17 cellular contexts compared by ENCODE assay signal in genomic region chr10:113644185-113645120, GRCh38. TPM values are rescaled to one million over a fixed set of nuclear protein-coding genes. Genes with fewer than 3 reads are reported as not detected.
A peak's percentile ranks its signal among the peaks of the same experiment; 100 is the strongest.
DNase-seq lines count a peak whose midpoint lies in the region; ATAC-seq and TF ChIP-seq lines count a peak whose summit lies in the region.
"Had no signal": no experiment of that assay in that cellular context is flagged by ENCODE, and none has a peak within 500 bp of the region (broad histone marks: within the 10 kb centered on the region; RNA-seq: fewer than 3 reads in every experiment).

No MANE protein-coding gene starts in this region.

- H3K79me2 ChIP-seq in osteoblast (ENCODE audit: insufficient read depth, low read length) (no peaks in the 10 kb centered on the region), PC-3 (ENCODE audit: low read length) (no peaks in the 10 kb centered on the region)

- POLR2A ChIA-PET in PC-3 (lab: Charles Lee; ENCODE audit: unreplicated experiment), result no interaction called here

- H3K9me3 ChIP-seq in osteoblast (ENCODE audit: low read depth, low read length), result no peaks in the 10 kb centered on the region
- no peaks in the 10 kb centered on the region for H3K9me3 ChIP-seq in PC-3 (ENCODE audit: low read length)
- H3K9me3 ChIP-seq: thoracic aorta had no signal

- no peak overlapping the region for H3K4me3 Mint-ChIP-seq in HFFc6
- no peak overlapping the region for H3K4me3 Mint-ChIP-seq in stimulated activated naive CD8-positive, alpha-beta T cell treated with anti-CD3 and anti-CD28 coated beads, Interleukin-15, Interleukin-2, amounts not matched to agents 100 ng/mL and 50 ng/mL, for 24 hours
- H3K4me3 Mint-ChIP-seq: endodermal cell had no signal

- ATAC-seq in PC-3 (no peak), GM18511 (IDR thresholded peaks at IDR 0.05; ENCODE audit: unreplicated experiment) (no peak)
- ATAC-seq: K562 had no signal

- no peak overlapping the region for H3K4me3 ChIP-seq in osteoblast (ENCODE audit: insufficient read depth, low read length)
- H3K4me3 ChIP-seq in PC-3 (ENCODE audit: low read length), result no peak overlapping the region
- H3K4me3 ChIP-seq: K562, thoracic aorta had no signal

- H3K4me1 Mint-ChIP-seq in HFFc6 (ENCODE audit: low read depth), result peaks cover 10% of the 10 kb centered on the region
- peaks cover 13% of the 10 kb centered on the region for H3K4me1 Mint-ChIP-seq in stimulated activated naive CD8-positive, alpha-beta T cell treated with anti-CD3 and anti-CD28 coated beads, Interleukin-15, Interleukin-2, amounts not matched to agents 100 ng/mL and 50 ng/mL, for 24 hours (ENCODE audit: low read depth)

- H3F3A ChIP-seq in PC-3 (ENCODE audit: low read length, unreplicated experiment), result no peaks in the 10 kb centered on the region

- H3K27me3 Mint-ChIP-seq in HFFc6 (ENCODE audit: insufficient read depth), result peaks cover 13% of the 10 kb centered on the region
- peaks cover 53% of the 10 kb centered on the region for H3K27me3 Mint-ChIP-seq in stimulated activated naive CD8-positive, alpha-beta T cell treated with anti-CD3 and anti-CD28 coated beads, Interleukin-15, Interleukin-2, amounts not matched to agents 100 ng/mL and 50 ng/mL, for 24 hours

- H3K36me3 Mint-ChIP-seq in HFFc6 (ENCODE audit: low read depth), result no peaks in the 10 kb centered on the region
- no peaks in the 10 kb centered on the region for H3K36me3 Mint-ChIP-seq in stimulated activated naive CD8-positive, alpha-beta T cell treated with anti-CD3 and anti-CD28 coated beads, Interleukin-15, Interleukin-2, amounts not matched to agents 100 ng/mL and 50 ng/mL, for 24 hours (ENCODE audit: low read depth)

- no peak overlapping the region for H3K9ac ChIP-seq in PC-3 (ENCODE audit: low read length)

- intact Hi-C loops in PC-3 (cut with micrococcal nuclease), result no loop called here

- no peaks in the 10 kb centered on the region for H4K20me1 ChIP-seq in osteoblast (ENCODE audit: insufficient read depth, low read length)
- no peaks in the 10 kb centered on the region for H4K20me1 ChIP-seq in PC-3 (ENCODE audit: low read length)

- H3K27me3 ChIP-seq in osteoblast (ENCODE audit: insufficient read depth, low read length) (peaks cover 9% of the 10 kb centered on the region), PC-3 (ENCODE audit: low read length) (peaks cover 26% of the 10 kb centered on the region)

- H3K4me2 ChIP-seq in osteoblast (ENCODE audit: insufficient read depth, low read length) (no peak overlapping the region), PC-3 (ENCODE audit: low read length) (no peak overlapping the region)

- H3K27ac ChIP-seq in osteoblast (ENCODE audit: low read depth, low read length) (no peak overlapping the region), PC-3 (ENCODE audit: low read length) (no peak overlapping the region)

- TF ChIP-seq CTCF in HFFc6 (IDR thresholded peaks at IDR 0.05) (no peak), osteoblast (IDR thresholded peaks at IDR 0.05; ENCODE audit: extremely low read depth, low read depth, low read length) (no peak), PC-3 (conservative IDR thresholded peaks at IDR 0.05; ENCODE audit: low read depth, low read length) (no peak)

- H2AFZ ChIP-seq in osteoblast (ENCODE audit: low read length) (no peak overlapping the region), PC-3 (ENCODE audit: low read length) (no peak overlapping the region)

- H3K36me3 ChIP-seq in osteoblast (ENCODE audit: insufficient read depth, low read length) (no peaks in the 10 kb centered on the region), PC-3 (ENCODE audit: low read depth, low read length) (no peaks in the 10 kb centered on the region)
- H3K36me3 ChIP-seq: thoracic aorta had no signal

- no peaks in the 10 kb centered on the region for H3K9me3 Mint-ChIP-seq in HFFc6
- H3K9me3 Mint-ChIP-seq in stimulated activated naive CD8-positive, alpha-beta T cell treated with anti-CD3 and anti-CD28 coated beads, Interleukin-15, Interleukin-2, amounts not matched to agents 100 ng/mL and 50 ng/mL, for 24 hours, result no peaks in the 10 kb centered on the region
- H3K9me3 Mint-ChIP-seq: endodermal cell had no signal

- peaks cover 9% of the 10 kb centered on the region for H3K4me1 ChIP-seq in osteoblast (ENCODE audit: insufficient read depth, low read length)
- H3K4me1 ChIP-seq in PC-3 (ENCODE audit: insufficient read depth, low read length), result peaks cover 9% of the 10 kb centered on the region

- no TSS peak for BruUV-seq in PC-3 (replicated peaks; lab: Mats Ljungman, UMichigan)

- H3K27ac Mint-ChIP-seq in HFFc6, result no peak overlapping the region
- H3K27ac Mint-ChIP-seq in stimulated activated naive CD8-positive, alpha-beta T cell treated with anti-CD3 and anti-CD28 coated beads, Interleukin-15, Interleukin-2, amounts not matched to agents 100 ng/mL and 50 ng/mL, for 24 hours, result peak overlapping the region; percentile 50
- H3K27ac Mint-ChIP-seq: endodermal cell had no signal

- H3K9me2 ChIP-seq in PC-3 (replicated peaks; ENCODE audit: low read length), result no peaks in the 10 kb centered on the region

- DNase-seq in HFFc6 (peak; percentile 23), astrocyte of the hippocampus (ENCODE audit: low read depth, low spot score) (peak; percentile 92), iris pigment epithelial cell (ENCODE audit: low read depth) (peak; percentile 69), osteoblast (ENCODE audit: insufficient read length, low spot score, missing footprints) (no peak), PC-3 (no peak), hepatic stellate cell (ENCODE audit: low spot score) (no peak)
- DNase-seq: activated CD4-positive, CD25-positive, alpha-beta regulatory T cell treated with anti-CD3 and anti-CD28 coated beads, Interleukin-2, amount 50 U/mL, for 72 hours; activated naive CD4-positive, alpha-beta T cell treated with anti-CD3 and anti-CD28 coated beads, Interleukin-2, amount 50 U/mL, for 16 hours; DMS53; endodermal cell; NCI-H2081 treated with DMSO at 0.1 percent for 48 hours; nucleus accumbens; stimulated activated CD4-positive, alpha-beta T cell treated with anti-CD3 and anti-CD28 coated beads, Interleukin-4, amount 100 ng/mL, for 1 hour had no signal

- CTCF ChIA-PET in PC-3 (lab: Charles Lee), result no interaction called here

RNA-seq across cellular contexts. Expression of gene NRAP, which starts 19.4 kb away (rescaled TPM):
- not detected for total RNA-seq in HFFc6 (2021; fragmentation: NEBNext Ultra II Directional; extraction: Animal tissue kit (Norgen Biotek cat#: 25700))
- total RNA-seq in osteoblast, result not detected in 2 replicates
- not detected in 2 replicates for total RNA-seq in PC-3 (2014; rRNA removed)
- total RNA-seq: K562, thoracic aorta had no signal

RNA-seq across cellular contexts. Expression of gene CASP7, which starts 35.3 kb away (rescaled TPM):
- 10 to 100 TPM; 16.9 to 20.0 (median 18.9) TPM for total RNA-seq in HFFc6 (2021; fragmentation: NEBNext Ultra II Directional; extraction: Animal tissue kit (Norgen Biotek cat#: 25700))
- total RNA-seq in osteoblast, result 17.4 and 21.7 TPM in 2 replicates
- 13.2 and 13.7 TPM in 2 replicates for total RNA-seq in PC-3 (2014; rRNA removed)

Comparison
In these comparisons a context has a peak if more than half of its experiments do, and no peak if none do; other contexts are left out.
1. DNase-seq: peak in HFFc6 (single experiment), astrocyte of the hippocampus (single experiment) and iris pigment epithelial cell (single experiment); none in osteoblast (single experiment), PC-3 (single experiment) and hepatic stellate cell (single experiment).